In the genomic region with DNA sequence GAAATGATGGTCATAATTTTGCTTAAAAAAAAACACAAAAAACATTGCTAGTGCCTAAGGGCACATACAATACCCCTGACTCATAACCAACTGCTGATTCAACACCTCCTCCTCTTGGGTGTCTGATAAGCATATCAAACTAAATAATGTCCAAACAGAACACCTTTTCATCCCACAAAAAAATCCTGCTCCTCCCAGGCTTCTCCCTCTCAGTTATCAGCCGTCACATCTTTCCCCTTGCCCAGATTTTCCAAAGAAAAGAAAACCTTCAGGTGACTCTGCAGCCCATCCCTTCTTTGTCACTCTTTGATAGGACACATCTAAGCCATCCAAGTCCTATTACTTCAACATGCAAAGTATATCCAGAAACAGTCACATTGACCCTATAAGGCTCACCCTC, we compare ENCODE assay signal across 1 cellular context.
A peak's percentile ranks its signal among the peaks of the same experiment; 100 is the strongest.
TF ChIP-seq lines count a peak whose summit lies in the region.

No MANE protein-coding gene starts in this region.

TF ChIP-seq in GM12878, 131 proteins besides CTCF, POLR2A, EP300 and RAD21:
- TF ChIP-seq JUNB (IDR thresholded peaks at IDR 0.05) (0 out of 2 replicates have a peak, but pooled peaks have one; percentile 9), ZSCAN29 (IDR thresholded peaks at IDR 0.05) (no peak)
